ENCODE assay signal across 8 cellular contexts in the genomic region with DNA sequence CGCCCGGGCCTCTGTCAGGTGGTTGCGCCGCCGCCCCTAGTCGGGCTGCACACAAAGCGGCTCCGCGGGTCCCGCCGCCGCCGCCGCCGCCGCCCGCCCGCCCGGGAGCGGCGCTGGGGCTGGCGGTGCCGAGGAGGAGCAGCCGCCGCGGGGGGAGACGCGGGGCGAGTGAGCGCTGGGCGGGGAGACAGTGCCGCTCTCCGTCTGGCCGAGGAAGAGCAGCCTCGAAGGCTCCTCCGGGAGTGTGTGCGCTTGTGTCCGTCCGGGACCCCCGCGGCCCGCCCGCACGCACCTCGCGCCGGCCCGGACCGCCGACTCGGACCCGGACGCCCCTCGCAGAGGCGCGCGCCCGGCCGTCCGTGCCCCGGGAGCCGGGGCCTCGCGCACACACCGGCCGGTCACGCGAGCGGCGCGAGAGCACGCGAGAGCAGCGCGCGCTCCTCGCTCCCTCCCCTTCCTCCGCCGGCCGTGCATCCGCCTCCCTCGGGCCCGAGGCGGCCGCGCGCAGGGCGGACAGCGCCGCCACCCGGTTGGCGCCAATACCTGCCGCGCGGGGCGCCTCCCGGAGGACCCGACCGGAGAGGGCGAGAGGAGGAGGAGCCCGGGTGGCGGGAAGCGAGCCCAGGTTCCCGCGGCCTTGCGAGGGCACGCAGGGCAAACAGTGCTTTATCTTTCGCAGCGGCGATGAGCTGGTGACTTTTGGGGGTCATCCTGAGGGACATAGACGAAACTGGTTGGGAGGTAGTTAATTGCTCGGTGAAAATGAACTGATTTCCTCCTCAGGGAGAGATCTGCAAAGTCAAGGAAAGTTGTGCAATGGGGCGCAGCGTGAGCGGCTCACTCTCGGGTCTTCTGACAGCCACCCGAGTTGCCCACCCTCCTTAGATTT. TPM values are rescaled to one million over a fixed set of nuclear protein-coding genes. Genes with fewer than 3 reads are reported as not detected.
DNase-seq lines count a peak whose midpoint lies in the region; ATAC-seq and TF ChIP-seq lines count a peak whose summit lies in the region.

Gene PDS5A, minus strand, starts transcription at position 423 of the 889 bp plus-strand sequence. CDS start 1,334 bp downstream, outside the sequence.

- TF ChIP-seq POLR2A in lower leg skin (IDR thresholded peaks at IDR 0.05) = no peak

- peaks cover 17 to 27% of the 10 kb centered on the region in 2 donors for H3K36me3 Mint-ChIP-seq in CD14-positive monocyte

- H3K27me3 Mint-ChIP-seq in CD14-positive monocyte (ENCODE audit: low read depth in 3 of 3) = peaks cover 1 to 2% (median 1%) of the 10 kb centered on the region in 3 donors

- intact Hi-C loops in CD14-positive monocyte (cut with micrococcal nuclease) = loop anchor here (5.0 kb wide), 2 partner anchors 280 to 520 kb away; partner anchors contain the start of genes LIAS (in 2 of the 2), RPL9 (in 2 of the 2) and UBE2K (in 2 of the 2)
- intact Hi-C loops in lower leg skin (cut with DNase I; ENCODE audit: low total_unique reads) = loop anchor here (5.0 kb wide), 1 partner anchor 280 kb away; the partner anchor contains the start of gene UBE2K

- H3K27ac Mint-ChIP-seq in CD14-positive monocyte = peak within 1 kb of the TSS; percentile 81 to 93 (median 87)

- peak; percentile 84 for TF ChIP-seq CTCF in CD14-positive monocyte (IDR thresholded peaks at IDR 0.05)
- peak in 2 of 3 donors; percentile 24 to 43 for TF ChIP-seq CTCF in lower leg skin (IDR thresholded peaks at IDR 0.05)

- peak within 1 kb of the TSS; percentile 82 to 94 for H3K4me3 Mint-ChIP-seq in CD14-positive monocyte

- H3K4me3 ChIP-seq in lower leg skin (ENCODE audit: low read depth, poor library complexity, severe bottlenecking) = peak within 1 kb of the TSS; percentile 97

- H3K9me3 Mint-ChIP-seq in CD14-positive monocyte = no peaks in the 10 kb centered on the region

- WGBS in lower leg skin, 2 donors = 1% methylated on average over 10 to 70 of the region's 117 CpGs

- DNase-seq in CD14-positive monocyte (ENCODE audit: low spot score) (peak; percentile 81), NCI-H748 treated with DMSO at 0.1 percent for 48 hours (lab: John Stamatoyannopoulos, UW) (peak; percentile 52), dermis microvascular lymphatic vessel endothelial cell (ENCODE audit: low read depth in 2 of 2) (peak; percentile 70 to 90), lower leg skin (ENCODE audit: low spot score in 2 of 2) (peak; percentile 79 to 96)
- DNase-seq in activated CD4-positive, alpha-beta T cell treated with anti-CD3 and anti-CD28 coated beads, Interleukin-2, amount 50 U/mL, for 48 hours = peak; percentile 87 to 89
- peak; percentile 84 to 88 for DNase-seq in stimulated activated CD4-positive, alpha-beta T cell treated with anti-CD3 and anti-CD28 coated beads, Interleukin-4, amount 100 ng/mL, for 48 hours (ENCODE audit: low read depth in 2 of 2)

- ATAC-seq in GM19395 (IDR thresholded peaks at IDR 0.05; ENCODE audit: unreplicated experiment) (peak; percentile 72), HG03565 (IDR thresholded peaks at IDR 0.05; ENCODE audit: unreplicated experiment) (peak; percentile 75)

- peaks cover 13% of the 10 kb centered on the region for H3K4me1 Mint-ChIP-seq in CD14-positive monocyte

RNA-seq across cellular contexts. Expression of gene PDS5A, which starts in this region (rescaled TPM):
- polyA plus RNA-seq in CD14-positive monocyte = 10 to 100 TPM; 14.2 to 17.7 TPM
- total RNA-seq in dermis microvascular lymphatic vessel endothelial cell (47.8 and 49.8 TPM in 2 replicates), lower leg skin (10 to 100 TPM; 45.7 to 57.6 (median 53.5) TPM)

Comparison
In these comparisons a context has a peak if more than half of its experiments do, and no peak if none do; other contexts are left out.
1. Peak in every context shown above with its lines: DNase-seq, ATAC-seq and H3K4me3 ChIP-seq.